Comparison of ENCODE assay signal across 8 cellular contexts in genomic region chr7:149125864-149126661, GRCh38. TPM values are rescaled to one million over a fixed set of nuclear protein-coding genes. Genes with fewer than 3 reads are reported as not detected.
DNase-seq lines count a peak whose midpoint lies in the region; ATAC-seq, FAIRE-seq and TF ChIP-seq lines count a peak whose summit lies in the region.

Gene ZNF425, minus strand, starts transcription at chr7:149126324. Its CDS starts 111 bp downstream, at chr7:149126213.

- DNase-seq in GM12892 (ENCODE audit: insufficient read length) (peak; percentile 94), NCI-H1417 (lab: John Stamatoyannopoulos, UW) (peak; percentile 95 to 97 (median 96)), SW480 (ENCODE audit: low spot score) (peak; percentile 88), adrenal gland (peak; percentile 88 to 93 (median 92)), left cardiac atrium (peak; percentile 94), psoas muscle (peak; percentile 93 to 97), urothelium cell line (ENCODE audit: low spot score) (peak; percentile 77)

- H3K27me3 ChIP-seq in adrenal gland = no peaks in the 10 kb centered on the region
- no peaks in the 10 kb centered on the region for H3K27me3 ChIP-seq in psoas muscle (ENCODE audit: insufficient read depth in 3 of 3, low read length in 2 of 3)

- intact Hi-C loops in adrenal gland (cut with DNase I) = no loop called here
- intact Hi-C loops in left cardiac atrium (cut with DNase I) = loop anchor here in 1 of 2 donors (1.0 to 2.0 kb wide), 2 partner anchors 21 to 35 kb away; partner anchors contain the start of gene ZNF398
- intact Hi-C loops in psoas muscle (cut with DNase I) = loop anchor here (2.0 kb wide), 1 partner anchor 35 kb away; the partner anchor contains the start of gene ZNF786 (in 2 of the 2)

- H3K4me1 ChIP-seq in adrenal gland (replicated peaks in 1 of 2) (peaks cover 7 to 16% of the 10 kb centered on the region in 2 donors), psoas muscle (peaks cover 11% of the 10 kb centered on the region)

- H3K27ac ChIP-seq in adrenal gland (peak within 1 kb of the TSS; percentile 84 to 96 (median 92)), psoas muscle (peak within 1 kb of the TSS; percentile 92)

- H3K9me3 ChIP-seq in adrenal gland (replicated peaks in 1 of 3) (no peaks in the 10 kb centered on the region), psoas muscle (peaks cover 1% of the 10 kb centered on the region)

- TF ChIP-seq CTCF in adrenal gland (IDR thresholded peaks at IDR 0.05) (peak; percentile 88 to 99 (median 93)), psoas muscle (IDR thresholded peaks at IDR 0.05) (peak; percentile 93)

- WGBS in adrenal gland, 4 donors = 0 to 1% (median 0%) methylated on average over 22 to 72 of the region's 72 CpGs
- WGBS in psoas muscle, 3 donors = 0 to 1% (median 0%) methylated on average over 69 to 72 of the region's 72 CpGs

- peak within 1 kb of the TSS; percentile 58 to 93 (median 75) for H3K4me3 ChIP-seq in adrenal gland
- H3K4me3 ChIP-seq in psoas muscle = peak within 1 kb of the TSS; percentile 91

- peak; percentile 89 for ATAC-seq in HG02798 (IDR thresholded peaks at IDR 0.05; ENCODE audit: poor library complexity, unreplicated experiment)
- ATAC-seq in left cardiac atrium = peak; percentile 94
- ATAC-seq in psoas muscle = peak; percentile 95 to 99 (median 98)

- H3K36me3 ChIP-seq in adrenal gland (replicated peaks in 1 of 2) (peaks cover 0 to 4% of the 10 kb centered on the region in 2 donors), psoas muscle (ENCODE audit: insufficient read depth in 1 of 2, low read depth in 1 of 2) (peaks cover 2 to 21% of the 10 kb centered on the region in 2 donors)

- peak; percentile 97 for TF ChIP-seq POLR2A in GM12892 (IDR thresholded peaks at IDR 0.05; ENCODE audit: low read depth, low read length)
- peak; percentile 93 to 96 for TF ChIP-seq POLR2A in adrenal gland (IDR thresholded peaks at IDR 0.05)

- FAIRE-seq in GM12892 (lab: Jason Lieb, UNC) = peak; percentile 90
- no peak for FAIRE-seq in urothelium cell line (lab: Jason Lieb, UNC)

RNA-seq across cellular contexts. Expression of gene ZNF425, which starts in this region (rescaled TPM):
- 0.49 TPM for polyA plus RNA-seq in GM12892 (2012; ENCODE audit: missing spikeins)
- 1 to 10 TPM in 7 of 8 donors, under 1 TPM in 1; 0.36 to 2.3 (median 1.4) TPM for total RNA-seq in adrenal gland
- polyA plus RNA-seq in adrenal gland = 1 to 10 TPM in 2 of 3 donors, under 1 TPM in 1; 0.71 to 2.9 (median 1.4) TPM
- total RNA-seq in left cardiac atrium = 1 to 10 TPM in 1 of 2 donors, under 1 TPM in 1; 0.79 to 1.0 TPM
- 1 to 10 TPM in 3 of 4 donors, under 1 TPM in 1; 0.76 to 1.9 (median 1.7) TPM for total RNA-seq in psoas muscle
- polyA plus RNA-seq in psoas muscle = 1 to 10 TPM in 2 of 3 donors, under 1 TPM in 1; 0.66 to 2.5 (median 1.4) TPM

Comparison
In these comparisons a context has a peak if more than half of its experiments do, and no peak if none do; other contexts are left out.
1. Peak in every context shown above with its lines: DNase-seq, ATAC-seq, H3K4me3 ChIP-seq and H3K27ac ChIP-seq.
2. intact Hi-C loops: an anchor here in psoas muscle (2.0 kb wide); none called in adrenal gland.